8 cellular contexts compared by ENCODE assay signal in genomic region chr1:118988186-118989005, GRCh38. TPM values are rescaled to one million over a fixed set of nuclear protein-coding genes. Genes with fewer than 3 reads are reported as not detected.
DNase-seq lines count a peak whose midpoint lies in the region; ATAC-seq, FAIRE-seq and TF ChIP-seq lines count a peak whose summit lies in the region.
"Had no signal": no experiment of that assay in that cellular context is flagged by ENCODE, and none has a peak within 500 bp of the region (broad histone marks: within the 10 kb centered on the region; RNA-seq: fewer than 3 reads in every experiment).

TSS of gene TBX15 (minus strand) at chr1:118988343. CDS start at chr1:118987795, 548 bp downstream.

- no peaks in the 10 kb centered on the region for H3K79me1 ChIP-seq in IMR-90 (ENCODE audit: low read depth in 1 of 2, low read length in 2 of 2)

- ATAC-seq in IMR-90 (ENCODE audit: low read depth) (no peak), foreskin keratinocyte (no peak)

- H3K36me3 ChIP-seq in IMR-90 (ENCODE audit: control insufficient read depth, insufficient read depth, low read length) (no peaks in the 10 kb centered on the region), bronchial epithelial cell (ENCODE audit: control insufficient read depth, insufficient read depth, low read length) (no peaks in the 10 kb centered on the region), stomach (no peaks in the 10 kb centered on the region)

- dilution Hi-C loops in IMR-90 (cut with HindIII; ENCODE audit: low sequenced_read_pairs, unreplicated experiment): no loop called here

- no peak within 1 kb of the TSS for H4K91ac ChIP-seq in IMR-90 (ENCODE audit: insufficient read depth, low read depth, low read length)

- TF ChIP-seq POLR2A in IMR-90 (IDR thresholded peaks at IDR 0.05; ENCODE audit: low read depth, low read length): no peak
- TF ChIP-seq POLR2A in stomach (IDR thresholded peaks at IDR 0.05): no peak

- no peak within 1 kb of the TSS for H3K18ac ChIP-seq in IMR-90 (ENCODE audit: low read depth, low read length)

- WGBS in IMR-90 (ENCODE audit: extremely low coverage in 2 of 2, insufficient read length in 1 of 2), 2 experiments: 0% methylated on average over 1 of the region's 31 CpGs; no CpG with 5 or more reads in 1 of the 2 experiments
- 10 to 16% (median 14%) methylated on average over 31 of the region's 31 CpGs for WGBS in stomach, 5 donors

- no peak within 1 kb of the TSS for H3K4ac ChIP-seq in IMR-90 (ENCODE audit: low read depth, low read length)

- H3K9me3 ChIP-seq in IMR-90 (ENCODE audit: control insufficient read depth, insufficient read depth, low read length): peaks cover 33% of the 10 kb centered on the region
- peaks cover 0 to 36% (median 9%) of the 10 kb centered on the region in 4 donors for H3K9me3 ChIP-seq in stomach

- CTCF ChIA-PET in IMR-90 (lab: Yijun Ruan, JAX): no interaction called here

- no peak within 1 kb of the TSS for H3K9ac ChIP-seq in IMR-90 (ENCODE audit: low read depth, low read length)

- H4K8ac ChIP-seq in IMR-90 (ENCODE audit: low read depth in 2 of 2, low read length in 2 of 2): no peak within 1 kb of the TSS

- no peak within 1 kb of the TSS for H3K14ac ChIP-seq in IMR-90 (replicated peaks; ENCODE audit: low read depth, low read length)

- no peak within 1 kb of the TSS for H2BK5ac ChIP-seq in IMR-90 (ENCODE audit: low read depth, low read length, poor library complexity, severe bottlenecking)

- no peak for TF ChIP-seq RAD21 in IMR-90 (IDR thresholded peaks at IDR 0.05; ENCODE audit: low read length)

- no peaks in the 10 kb centered on the region for H3K4me1 ChIP-seq in IMR-90 (ENCODE audit: control insufficient read depth, insufficient read depth, low read length)
- peaks cover 25 to 65% (median 45%) of the 10 kb centered on the region in 4 donors for H3K4me1 ChIP-seq in stomach
- H3K4me1 ChIP-seq in foreskin keratinocyte: no peaks in the 10 kb centered on the region

- TF ChIP-seq EP300 in stomach (IDR thresholded peaks at IDR 0.05): no peak

- H3K56ac ChIP-seq in IMR-90 (ENCODE audit: extremely low read depth, insufficient read depth, low read length): no peak within 1 kb of the TSS

- H3K27ac ChIP-seq in IMR-90 (ENCODE audit: insufficient read depth, low read length): no peak within 1 kb of the TSS
- H3K27ac ChIP-seq in stomach: no peak within 1 kb of the TSS
- H3K27ac ChIP-seq in foreskin keratinocyte: no peak within 1 kb of the TSS

- H2BK15ac ChIP-seq in IMR-90 (ENCODE audit: low read depth, low read length): no peak within 1 kb of the TSS

- in situ Hi-C loops in IMR-90 (cut with MboI; ENCODE audit: low sequenced_read_pairs): loop anchor here (10.0 kb wide), 1 partner anchor 834 kb away; no protein-coding TSS in a partner anchor

- H2BK20ac ChIP-seq in IMR-90 (ENCODE audit: low read depth, low read length): no peak within 1 kb of the TSS

- no peaks in the 10 kb centered on the region for H3K9me1 ChIP-seq in IMR-90 (ENCODE audit: insufficient read depth, low read length)

- no peak within 1 kb of the TSS for H2BK120ac ChIP-seq in IMR-90 (ENCODE audit: low read depth, low read length)

- intact Hi-C loops in IMR-90 (cut with micrococcal nuclease) (no loop called here), stomach (cut with DNase I; ENCODE audit: low total_unique reads) (no loop called here)

- FAIRE-seq in bronchial epithelial cell (lab: Jason Lieb, UNC): no peak

- H4K5ac ChIP-seq in IMR-90 (ENCODE audit: low read depth, low read length): no peak within 1 kb of the TSS

- TF ChIP-seq CTCF in IMR-90 (conservative IDR thresholded peaks at IDR 0.05; ENCODE audit: low read depth, low read length) (no peak), bronchial epithelial cell (IDR thresholded peaks at IDR 0.05; ENCODE audit: insufficient read depth, low read length, severe bottlenecking) (no peak), stomach (IDR thresholded peaks at IDR 0.05) (no peak), foreskin keratinocyte (conservative IDR thresholded peaks at IDR 0.05) (no peak)

- BruUV-seq in IMR-90 (replicated peaks; lab: Mats Ljungman, UMichigan): no TSS peak

- H3K27me3 ChIP-seq in IMR-90 (ENCODE audit: control insufficient read depth, insufficient read depth, low read length) (peaks cover 100% of the 10 kb centered on the region), bronchial epithelial cell (ENCODE audit: control insufficient read depth, insufficient read depth, low read length) (peaks cover 86% of the 10 kb centered on the region), stomach (peaks cover 58 to 100% (median 100%) of the 10 kb centered on the region in 3 donors), foreskin keratinocyte (peaks cover 100% of the 10 kb centered on the region)

- POLR2A ChIA-PET in IMR-90 (lab: Charles Lee; ENCODE audit: unreplicated experiment): no interaction called here

- DNase-seq in IMR-90 (no peak), bronchial epithelial cell (ENCODE audit: low read depth) (no peak), left kidney (ENCODE audit: low read depth, low spot score) (peak; percentile 28), stomach (no peak), foreskin keratinocyte (no peak), occipital lobe (lab: John Stamatoyannopoulos, UW) (no peak), cerebellum (ENCODE audit: low spot score) (no peak)
- DNase-seq: substantia nigra had no signal

- H3K4me2 ChIP-seq in IMR-90 (ENCODE audit: low read depth, low read length): peak within 1 kb of the TSS; percentile 56; the same call in 1 of the 2 replicates

- H2AK9ac ChIP-seq in IMR-90 (replicated peaks; ENCODE audit: low read depth, low read length, poor library complexity): no peak within 1 kb of the TSS

- H4K20me1 ChIP-seq in IMR-90 (ENCODE audit: insufficient read depth, low read length): no peaks in the 10 kb centered on the region

- H3K4me3 ChIP-seq in IMR-90 (ENCODE audit: insufficient read depth, low read depth, low read length) (peak within 1 kb of the TSS; percentile 18; the same call in 1 of the 2 replicates), bronchial epithelial cell (ENCODE audit: low read depth, low read length) (peak within 1 kb of the TSS; percentile 2), stomach (peak within 1 kb of the TSS; percentile 32 to 49 (median 42))

- H3K23ac ChIP-seq in IMR-90 (ENCODE audit: low read depth, low read length): no peak within 1 kb of the TSS

- H2AK5ac ChIP-seq in IMR-90 (ENCODE audit: low read depth, low read length): no peak within 1 kb of the TSS

- H2AFZ ChIP-seq in IMR-90 (replicated peaks; ENCODE audit: low read length, poor library complexity): peak within 1 kb of the TSS; percentile 73

TF ChIP-seq in IMR-90, 13 proteins besides CTCF, POLR2A, EP300 and RAD21:
- TF ChIP-seq SMC3 (IDR thresholded peaks at IDR 0.05; ENCODE audit: low read depth, low read length) (no peak), FOS (IDR thresholded peaks at IDR 0.05; ENCODE audit: low read depth, low read length) (no peak), BHLHE40 (IDR thresholded peaks at IDR 0.05; ENCODE audit: low read depth, low read length) (no peak), CEBPB (IDR thresholded peaks at IDR 0.05; ENCODE audit: low read depth, low read length) (no peak), RFX5 (IDR thresholded peaks at IDR 0.05; ENCODE audit: low read depth, low read length) (no peak), CHD1 (IDR thresholded peaks at IDR 0.05; ENCODE audit: low read depth, low read length) (no peak)
TF ChIP-seq in IMR-90: peak in this region for 0.

RNA-seq across cellular contexts. Expression of gene TBX15, which starts in this region (rescaled TPM):
- not detected in 2 replicates for total RNA-seq in IMR-90 (2012; rRNA removed)
- not detected in 2 replicates for polyA plus RNA-seq in IMR-90 (2012; rRNA removed)
- not detected in 2 replicates for polyA plus RNA-seq in IMR-90 (2012; cell fraction: cytosol; rRNA removed)
- 0.02 TPM in 1 of 2 replicates, not detected in the other for polyA plus RNA-seq in IMR-90 (2012; cell fraction: nucleus; rRNA removed; ENCODE audit: low replicate concordance)
- not detected in 2 replicates for total RNA-seq in bronchial epithelial cell
- under 1 TPM in 1 of 5 donors, not detected in 4; 0.37 TPM for total RNA-seq in stomach
- polyA plus RNA-seq in stomach: under 1 TPM in 1 of 3 donors, not detected in 2; 0.05 TPM
- not detected in 2 replicates for total RNA-seq in foreskin keratinocyte
- not detected in 2 replicates for polyA plus RNA-seq in foreskin keratinocyte
- 1.2 TPM for total RNA-seq in occipital lobe
- 2.8 TPM for total RNA-seq in cerebellum
